8 cellular contexts compared by ENCODE assay signal in genomic region chr10:128125944-128126764, GRCh38. TPM values are rescaled to one million over a fixed set of nuclear protein-coding genes. Genes with fewer than 3 reads are reported as not detected.
DNase-seq lines count a peak whose midpoint lies in the region; ATAC-seq and TF ChIP-seq lines count a peak whose summit lies in the region.

TSS of gene MKI67 (minus strand) at chr10:128126423. CDS start at chr10:128125667, 756 bp downstream.

- H3K9me3 ChIP-seq in right cardiac atrium (ENCODE audit: control insufficient read depth, low read length), result no peaks in the 10 kb centered on the region
- H3K9me3 ChIP-seq in uterus, result no peaks in the 10 kb centered on the region

- peaks cover 29% of the 10 kb centered on the region for H3K36me3 Mint-ChIP-seq in T-helper 1 cell treated with Interleukin-12 subunit alpha and Interleukin-12 subunit beta and Interleukin-4 antibody, amounts not matched to agents 30 μg/mL and 1 μg/mL, for 36 hours (ENCODE audit: low read depth)

- H3K27me3 ChIP-seq in right cardiac atrium (ENCODE audit: control insufficient read depth, insufficient read depth) (no peaks in the 10 kb centered on the region), uterus (peaks cover 0 to 12% of the 10 kb centered on the region in 2 donors)

- peak; percentile 83 for DNase-seq in NCI-H1436 treated with DMSO at 0.1 percent for 48 hours (lab: John Stamatoyannopoulos, UW)
- peak; percentile 76 for DNase-seq in amniotic stem cell (lab: John Stamatoyannopoulos, UW)
- DNase-seq in right cardiac atrium, result peak; percentile 77 to 89 (median 89)
- peak; percentile 40 for DNase-seq in pulmonary artery endothelial cell (ENCODE audit: low read depth, low spot score)
- DNase-seq in uterus, result peak; percentile 55 to 59

- H3K4me3 ChIP-seq in right cardiac atrium (ENCODE audit: low read length) (peak within 1 kb of the TSS; percentile 36), uterus (peak within 1 kb of the TSS; percentile 21 to 37)

- WGBS in right cardiac atrium, result under 1% methylated on average over 95 of the region's 95 CpGs

- TF ChIP-seq POLR2A in uterus (IDR thresholded peaks at IDR 0.05), result no peak

- no peaks in the 10 kb centered on the region for H3K36me3 ChIP-seq in uterus

- ATAC-seq in GM18499 (IDR thresholded peaks at IDR 0.05; ENCODE audit: insufficient read depth, unreplicated experiment), result peak; percentile 56
- ATAC-seq in HG02870 (IDR thresholded peaks at IDR 0.05; ENCODE audit: unreplicated experiment), result peak; percentile 81
- ATAC-seq in right cardiac atrium, result peak; percentile 96 to 97

- H3K27ac Mint-ChIP-seq in T-helper 1 cell treated with Interleukin-12 subunit alpha and Interleukin-12 subunit beta and Interleukin-4 antibody, amounts not matched to agents 30 μg/mL and 1 μg/mL, for 36 hours, result peak within 1 kb of the TSS; percentile 97

- H3K27me3 Mint-ChIP-seq in T-helper 1 cell treated with Interleukin-12 subunit alpha and Interleukin-12 subunit beta and Interleukin-4 antibody, amounts not matched to agents 30 μg/mL and 1 μg/mL, for 36 hours (ENCODE audit: low read depth), result peaks cover 8% of the 10 kb centered on the region

- intact Hi-C loops in right cardiac atrium (cut with DNase I), result no loop called here
- intact Hi-C loops in uterus (cut with DNase I; ENCODE audit: low total_unique reads), result no loop called here

- H3K4me3 Mint-ChIP-seq in T-helper 1 cell treated with Interleukin-12 subunit alpha and Interleukin-12 subunit beta and Interleukin-4 antibody, amounts not matched to agents 30 μg/mL and 1 μg/mL, for 36 hours, result peak within 1 kb of the TSS; percentile 99

- no peaks in the 10 kb centered on the region for H3K4me1 ChIP-seq in right cardiac atrium (ENCODE audit: control insufficient read depth, insufficient read depth, low read length)
- peaks cover 6 to 7% of the 10 kb centered on the region in 2 donors for H3K4me1 ChIP-seq in uterus

- TF ChIP-seq CTCF in uterus (IDR thresholded peaks at IDR 0.05), result no peak

- no peaks in the 10 kb centered on the region for H3K9me3 Mint-ChIP-seq in T-helper 1 cell treated with Interleukin-12 subunit alpha and Interleukin-12 subunit beta and Interleukin-4 antibody, amounts not matched to agents 30 μg/mL and 1 μg/mL, for 36 hours

- H3K4me1 Mint-ChIP-seq in T-helper 1 cell treated with Interleukin-12 subunit alpha and Interleukin-12 subunit beta and Interleukin-4 antibody, amounts not matched to agents 30 μg/mL and 1 μg/mL, for 36 hours (ENCODE audit: low read depth), result peaks cover 34% of the 10 kb centered on the region

- no peak within 1 kb of the TSS for H3K27ac ChIP-seq in right cardiac atrium (ENCODE audit: low read length)
- no peak within 1 kb of the TSS for H3K27ac ChIP-seq in uterus

RNA-seq across cellular contexts. Expression of gene MKI67, which starts in this region (rescaled TPM):
- 1 to 10 TPM in 2 of 4 donors, under 1 TPM in 2; 0.11 to 4.9 (median 1.8) TPM for total RNA-seq in right cardiac atrium
- 0.05 TPM for polyA plus RNA-seq in right cardiac atrium
- total RNA-seq in pulmonary artery endothelial cell, result 16.4 and 36.2 TPM in 2 replicates
- total RNA-seq in uterus, result 10 to 100 TPM in 1 of 4 donors, under 1 TPM in 3; under 0.01 to 16.9 (median 0.56) TPM
